In genomic region chr19:31257025-31257424, GRCh38 we compare ENCODE assay signal across 20 cellular contexts.
A peak's percentile ranks its signal among the peaks of the same experiment; 100 is the strongest.
DNase-seq lines count a peak whose midpoint lies in the region; ATAC-seq, FAIRE-seq and TF ChIP-seq lines count a peak whose summit lies in the region.
"Had no signal": no experiment of that assay in that cellular context is flagged by ENCODE, and none has a peak within 500 bp of the region (broad histone marks: within the 10 kb centered on the region; RNA-seq: fewer than 3 reads in every experiment).

No MANE protein-coding gene starts in this region.

- H3K18ac ChIP-seq in mesenchymal stem cell (ENCODE audit: low read depth in 1 of 2, low read length in 2 of 2) = no peak overlapping the region

- H2AFZ ChIP-seq in astrocyte (ENCODE audit: low read depth, low read length) = no peak overlapping the region
- no peak overlapping the region for H2AFZ ChIP-seq in mesenchymal stem cell (ENCODE audit: low read depth, low read length)

- H3K4me1 Mint-ChIP-seq in CD14-positive monocyte (peaks cover 44% of the 10 kb centered on the region), astrocyte (ENCODE audit: low read depth, unreplicated experiment) (peaks cover 6% of the 10 kb centered on the region), progenitor cell of endocrine pancreas (ENCODE audit: low read depth) (peaks cover 5% of the 10 kb centered on the region)

- no peak overlapping the region for H3K4me3 ChIP-seq in astrocyte (ENCODE audit: insufficient read depth, low read depth, low read length)
- H3K4me3 ChIP-seq in mesenchymal stem cell (ENCODE audit: insufficient read depth in 1 of 2, low read depth in 1 of 2, low read length in 2 of 2) = no peak overlapping the region
- H3K4me3 ChIP-seq in upper lobe of right lung = no peak overlapping the region

- H3K27me3 Mint-ChIP-seq in CD14-positive monocyte (ENCODE audit: low read depth in 3 of 3) = peaks cover 6 to 9% (median 7%) of the 10 kb centered on the region in 3 donors
- peaks cover 20% of the 10 kb centered on the region for H3K27me3 Mint-ChIP-seq in astrocyte (ENCODE audit: low read depth, unreplicated experiment)
- peaks cover 28% of the 10 kb centered on the region for H3K27me3 Mint-ChIP-seq in progenitor cell of endocrine pancreas

- H3K79me2 ChIP-seq in astrocyte (ENCODE audit: insufficient read depth, low read length) = no peaks in the 10 kb centered on the region

- peak overlapping the region in 1 of 2 experiments; percentile 69 for H2BK12ac ChIP-seq in mesenchymal stem cell (ENCODE audit: low read length in 2 of 2)

- H3K27ac Mint-ChIP-seq in CD14-positive monocyte (peak overlapping the region in 6 of 7 donors; percentile 59 to 88 (median 64)), astrocyte (ENCODE audit: unreplicated experiment) (peak overlapping the region; percentile 50), progenitor cell of endocrine pancreas (peak overlapping the region; percentile 56)

- H3K27ac ChIP-seq in astrocyte (ENCODE audit: low read depth, low read length) (no peak overlapping the region), mesenchymal stem cell (ENCODE audit: low read length, poor library complexity, severe bottlenecking) (no peak overlapping the region), upper lobe of right lung (no peak overlapping the region)
- H3K27ac ChIP-seq: HL-60 had no signal

- peaks cover 0 to 1% (median 0%) of the 10 kb centered on the region in 7 donors for H3K9me3 Mint-ChIP-seq in CD14-positive monocyte
- peaks cover 9% of the 10 kb centered on the region for H3K9me3 Mint-ChIP-seq in astrocyte (ENCODE audit: unreplicated experiment)
- H3K9me3 Mint-ChIP-seq in progenitor cell of endocrine pancreas (ENCODE audit: low read depth) = no peaks in the 10 kb centered on the region

- H2BK15ac ChIP-seq in mesenchymal stem cell (ENCODE audit: low read depth, poor library complexity, severe bottlenecking) = peak overlapping the region; percentile 2

- no peak overlapping the region for H4K8ac ChIP-seq in mesenchymal stem cell (ENCODE audit: low read length)

- H2BK120ac ChIP-seq in mesenchymal stem cell (ENCODE audit: low read depth, low read length) = no peak overlapping the region

- DNase-seq in CD14-positive monocyte (ENCODE audit: low spot score) (no peak), astrocyte (ENCODE audit: low read depth) (no peak), mesenchymal stem cell (no peak), progenitor cell of endocrine pancreas (ENCODE audit: low spot score, unreplicated experiment) (no peak), upper lobe of right lung (no peak), 8988T (no peak)
- DNase-seq: DMS153, DND-41, NCI-H1092, NCI-H1417 treated with DMSO at 0.1 percent for 48 hours, NCI-H1694 treated with DMSO at 0.1 percent for 48 hours, NCI-H2081, NCI-H2227 treated with DMSO at 0.1 percent for 48 hours, Right ventricle myocardium superior, RPMI8226 had no signal

- no peak overlapping the region for H2BK5ac ChIP-seq in mesenchymal stem cell (ENCODE audit: low read depth, low read length, poor library complexity, severe bottlenecking)

- no peak overlapping the region for H3K9ac ChIP-seq in astrocyte (ENCODE audit: low read length)
- H3K9ac ChIP-seq in mesenchymal stem cell (ENCODE audit: low read length) = no peak overlapping the region

- H2AK5ac ChIP-seq in mesenchymal stem cell (ENCODE audit: low read length, severe bottlenecking) = no peak overlapping the region

- H3K36me3 ChIP-seq in astrocyte (ENCODE audit: insufficient read depth, low read length) (no peaks in the 10 kb centered on the region), mesenchymal stem cell (ENCODE audit: control insufficient read depth in 1 of 2, insufficient read depth in 2 of 2, low read depth in 1 of 2, low read length in 2 of 2) (no peaks in the 10 kb centered on the region), upper lobe of right lung (no peaks in the 10 kb centered on the region)

- no peak overlapping the region for H3K23ac ChIP-seq in mesenchymal stem cell (ENCODE audit: low read length in 2 of 2)

- no peak for FAIRE-seq in astrocyte (lab: Jason Lieb, UNC)
- FAIRE-seq: GM18507 had no signal

- H3K9me3 ChIP-seq in astrocyte (ENCODE audit: insufficient read depth, low read depth, low read length) = no peaks in the 10 kb centered on the region
- H3K9me3 ChIP-seq in mesenchymal stem cell (ENCODE audit: control insufficient read depth, low read length) = no peaks in the 10 kb centered on the region
- H3K9me3 ChIP-seq in upper lobe of right lung = no peaks in the 10 kb centered on the region

- no peak overlapping the region for H3K14ac ChIP-seq in mesenchymal stem cell (ENCODE audit: low read length in 2 of 2)

- no peaks in the 10 kb centered on the region for H3K79me1 ChIP-seq in mesenchymal stem cell (replicated peaks; ENCODE audit: low read length, poor library complexity, severe bottlenecking)

- no peaks in the 10 kb centered on the region for H3K36me3 Mint-ChIP-seq in CD14-positive monocyte
- no peaks in the 10 kb centered on the region for H3K36me3 Mint-ChIP-seq in astrocyte (ENCODE audit: low read depth, unreplicated experiment)
- H3K36me3 Mint-ChIP-seq in progenitor cell of endocrine pancreas (ENCODE audit: insufficient read depth) = no peaks in the 10 kb centered on the region

- 90% methylated on average over 9 of the region's 9 CpGs for WGBS in mesenchymal stem cell

- H3K4me2 ChIP-seq in astrocyte (ENCODE audit: low read length) = no peak overlapping the region
- H3K4me2 ChIP-seq in mesenchymal stem cell (ENCODE audit: low read length, poor library complexity, severe bottlenecking) = no peak overlapping the region

- H3K27me3 ChIP-seq in astrocyte (ENCODE audit: insufficient read depth, low read length) (no peaks in the 10 kb centered on the region), mesenchymal stem cell (ENCODE audit: control insufficient read depth in 1 of 2, insufficient read depth in 1 of 2, low read length in 2 of 2) (no peaks in the 10 kb centered on the region), upper lobe of right lung (no peaks in the 10 kb centered on the region)

- peak overlapping the region; percentile 41 for H4K91ac ChIP-seq in mesenchymal stem cell (ENCODE audit: low read length)

- intact Hi-C loops in CD14-positive monocyte (cut with micrococcal nuclease) (no loop called here), upper lobe of right lung (cut with DNase I) (no loop called here)

- ATAC-seq in upper lobe of right lung (no peak), GM21528 (IDR thresholded peaks at IDR 0.05; ENCODE audit: low FRiP score, unreplicated experiment) (no peak), HG03565 (IDR thresholded peaks at IDR 0.05; ENCODE audit: unreplicated experiment) (no peak)
- ATAC-seq: HCT116 had no signal

- H3K4me1 ChIP-seq in astrocyte (ENCODE audit: insufficient read depth, low read length) (no peaks in the 10 kb centered on the region), mesenchymal stem cell (ENCODE audit: control insufficient read depth, insufficient read depth, low read depth, low read length) (peaks cover 3% of the 10 kb centered on the region), upper lobe of right lung (peaks cover 7% of the 10 kb centered on the region)

- no peaks in the 10 kb centered on the region for H4K20me1 ChIP-seq in astrocyte (ENCODE audit: insufficient read depth, low read length)

- H3K4me3 Mint-ChIP-seq in CD14-positive monocyte = no peak overlapping the region
- H3K4me3 Mint-ChIP-seq in astrocyte (ENCODE audit: unreplicated experiment) = no peak overlapping the region
- H3K4me3 Mint-ChIP-seq in progenitor cell of endocrine pancreas (ENCODE audit: low read depth) = no peak overlapping the region

- no peak overlapping the region for H3K4ac ChIP-seq in mesenchymal stem cell (ENCODE audit: low read depth in 1 of 2, low read length in 2 of 2)

- TF ChIP-seq CTCF in CD14-positive monocyte (IDR thresholded peaks at IDR 0.05) = no peak
- TF ChIP-seq CTCF in astrocyte (IDR thresholded peaks at IDR 0.05; ENCODE audit: insufficient read depth, low read depth, low read length) = no peak
- TF ChIP-seq CTCF in progenitor cell of endocrine pancreas (IDR thresholded peaks at IDR 0.05; ENCODE audit: unreplicated experiment) = no peak
- TF ChIP-seq CTCF in upper lobe of right lung (IDR thresholded peaks at IDR 0.05) = no peak
